In the genomic region with DNA sequence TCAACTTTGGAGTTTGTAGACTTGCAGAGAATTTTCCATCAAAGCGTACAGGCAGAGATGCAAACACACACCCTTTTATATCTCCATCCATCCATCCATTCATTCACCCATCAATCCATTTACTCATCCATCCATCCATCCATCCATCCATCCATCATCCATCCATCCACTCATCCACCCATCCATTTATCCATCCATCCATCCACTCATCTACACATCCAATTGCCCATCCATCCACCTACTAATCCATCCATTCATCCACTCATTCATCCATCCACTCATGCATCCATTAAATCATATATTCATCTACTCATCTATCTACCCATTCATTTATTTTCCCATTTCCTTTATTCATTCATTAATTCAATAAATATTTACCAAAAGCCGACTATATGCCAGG, we compare ENCODE assay signal across 28 cellular contexts. TPM values are rescaled to one million over a fixed set of nuclear protein-coding genes. Genes with fewer than 3 reads are reported as not detected.
"Had no signal": no experiment of that assay in that cellular context is flagged by ENCODE, and none has a peak within 500 bp of the region (broad histone marks: within the 10 kb centered on the region; RNA-seq: fewer than 3 reads in every experiment).

No MANE protein-coding gene starts in this region.

- H3K9me3 ChIP-seq: ovary, psoas muscle, spleen, stomach, thoracic aorta, thyroid gland, tibial nerve, upper lobe of left lung, uterus had no signal

- H3K4me3 ChIP-seq: neural progenitor cell, ovary, psoas muscle, skin epidermis, smooth muscle cell, spleen, stomach, thoracic aorta, thyroid gland, tibial nerve, upper lobe of left lung, uterus had no signal

- H3K36me3 ChIP-seq: neural progenitor cell, ovary, spleen, stomach, thoracic aorta, thyroid gland, tibial nerve, upper lobe of left lung, uterus had no signal

- H3K4me1 ChIP-seq: neural progenitor cell, spleen, thyroid gland, upper lobe of left lung had no signal

- H3K4me1 Mint-ChIP-seq: natural killer cell; nephron; neural progenitor cell; stimulated activated effector memory CD8-positive, alpha-beta T cell treated with anti-CD3 and anti-CD28 coated beads, Interleukin-12 subunit alpha, Interleukin-12 subunit beta, amount 100 ng/mL, for 72 hours; stimulated activated naive B cell treated with anti-CD40 and anti-IgM and Interleukin-4, amounts not matched to agents 10 μg/mL and 1 μg/mL and 100 μg/mL, for 72 hours had no signal

- H3K9me3 Mint-ChIP-seq: naive thymus-derived CD4-positive, alpha-beta T cell; nephron; neural progenitor cell; stimulated activated effector memory CD8-positive, alpha-beta T cell treated with anti-CD3 and anti-CD28 coated beads, Interleukin-12 subunit alpha, Interleukin-12 subunit beta, amount 100 ng/mL, for 72 hours; stimulated activated naive B cell treated with anti-CD40 and anti-IgM and Interleukin-4, amounts not matched to agents 10 μg/mL and 1 μg/mL and 100 μg/mL, for 72 hours; stimulated activated naive CD8-positive, alpha-beta T cell treated with anti-CD3 and anti-CD28 coated beads, Interleukin-15, Interleukin-2, amounts not matched to agents 100 ng/mL and 50 ng/mL, for 24 hours had no signal

- H3K27ac ChIP-seq: neural progenitor cell, ovary, parathyroid adenoma, psoas muscle, skin epidermis, spleen, stomach, thoracic aorta, thyroid gland, tibial nerve, upper lobe of left lung, uterus had no signal

- H3K27ac Mint-ChIP-seq: naive thymus-derived CD4-positive, alpha-beta T cell; natural killer cell; nephron; neural progenitor cell; progenitor cell of endocrine pancreas; stimulated activated effector memory CD8-positive, alpha-beta T cell treated with anti-CD3 and anti-CD28 coated beads, Interleukin-12 subunit alpha, Interleukin-12 subunit beta, amount 100 ng/mL, for 72 hours; stimulated activated naive B cell treated with anti-CD40 and anti-IgM and Interleukin-4, amounts not matched to agents 10 μg/mL and 1 μg/mL and 100 μg/mL, for 72 hours; stimulated activated naive CD8-positive, alpha-beta T cell treated with anti-CD3 and anti-CD28 coated beads, Interleukin-15, Interleukin-2, amounts not matched to agents 100 ng/mL and 50 ng/mL, for 24 hours had no signal

- DNase-seq: naive thymus-derived CD4-positive, alpha-beta T cell; natural killer cell; occipital lobe; ovary; psoas muscle; right cardiac atrium; spleen; stimulated activated CD4-positive, alpha-beta T cell treated with anti-CD3 and anti-CD28 coated beads, Interleukin-12 subunit alpha, Interleukin-12 subunit beta, amount 100 ng/mL, for 4 hours; stimulated activated CD4-positive, alpha-beta T cell treated with anti-CD3 and anti-CD28 coated beads, Interleukin-2, amount 100 ng/mL, for 24 hours; stimulated activated CD4-positive, alpha-beta T cell treated with anti-CD3 and anti-CD28 coated beads, Interleukin-2, amount 100 ng/mL, for 48 hours; stimulated activated CD4-positive, alpha-beta T cell treated with anti-CD3 and anti-CD28 coated beads, Interleukin-4, amount 100 ng/mL, for 24 hours; stimulated activated naive B cell treated with anti-CD40 and anti-IgM and Interleukin-4, amounts not matched to agents 10 μg/mL and 1 μg/mL and 100 μg/mL, for 72 hours; stimulated activated naive CD4-positive, alpha-beta T cell treated with Interleukin-2 at 50 U/mL for 16 hours; stomach; thyroid gland; trophoblast cell; upper lobe of left lung; uterus had no signal

- H3K36me3 Mint-ChIP-seq: naive thymus-derived CD4-positive, alpha-beta T cell; natural killer cell; neural progenitor cell; stimulated activated effector memory CD8-positive, alpha-beta T cell treated with anti-CD3 and anti-CD28 coated beads, Interleukin-12 subunit alpha, Interleukin-12 subunit beta, amount 100 ng/mL, for 72 hours; stimulated activated naive B cell treated with anti-CD40 and anti-IgM and Interleukin-4, amounts not matched to agents 10 μg/mL and 1 μg/mL and 100 μg/mL, for 72 hours had no signal

- H3K4me3 Mint-ChIP-seq: naive thymus-derived CD4-positive, alpha-beta T cell; natural killer cell; nephron; neural progenitor cell; stimulated activated effector memory CD8-positive, alpha-beta T cell treated with anti-CD3 and anti-CD28 coated beads, Interleukin-12 subunit alpha, Interleukin-12 subunit beta, amount 100 ng/mL, for 72 hours; stimulated activated naive B cell treated with anti-CD40 and anti-IgM and Interleukin-4, amounts not matched to agents 10 μg/mL and 1 μg/mL and 100 μg/mL, for 72 hours; stimulated activated naive CD8-positive, alpha-beta T cell treated with anti-CD3 and anti-CD28 coated beads, Interleukin-15, Interleukin-2, amounts not matched to agents 100 ng/mL and 50 ng/mL, for 24 hours had no signal

RNA-seq across cellular contexts. Expression of a gene that starts 52.1 kb away (rescaled TPM):
- polyA plus RNA-seq: naive thymus-derived CD4-positive, alpha-beta T cell; smooth muscle cell had no signal
